ENCODE assay signal across 1 cellular context in genomic region chr16:29290631-29291247, GRCh38.
TF ChIP-seq lines count a peak whose summit lies in the region.

No MANE protein-coding gene starts in this region.

TF ChIP-seq in K562, 482 proteins besides CTCF, POLR2A, EP300 and RAD21 (continued from another document and continues in another):
- TF ChIP-seq FOXP1 (CRISPR knock-in tag; IDR thresholded peaks at IDR 0.05) = no peak; the same call in 1 of the 2 replicates
- TF ChIP-seq RB1 (IDR thresholded peaks at IDR 0.05; ENCODE audit: low read depth) = no peak; the same call in 1 of the 2 replicates
- TF ChIP-seq ZNF609 (CRISPR knock-in tag; IDR thresholded peaks at IDR 0.05; ENCODE audit: borderline replicate concordance) = no peak
- no peak for TF ChIP-seq ZBTB49 (CRISPR knock-in tag; IDR thresholded peaks at IDR 0.05; ENCODE audit: borderline replicate concordance)
- no peak for TF ChIP-seq ZNF695 (CRISPR knock-in tag; IDR thresholded peaks at IDR 0.05)
- no peak for TF ChIP-seq CGGBP1 (CRISPR knock-in tag; IDR thresholded peaks at IDR 0.05)
- no peak for TF ChIP-seq ETV6 (IDR thresholded peaks at IDR 0.05; ENCODE audit: borderline replicate concordance in 1 of 2, low read depth in 2 of 2, low read length in 1 of 2)
- TF ChIP-seq ETV6 (CRISPR knock-in tag; IDR thresholded peaks at IDR 0.05; ENCODE audit: borderline replicate concordance) = no peak
- TF ChIP-seq SMAD3 (CRISPR knock-in tag; conservative IDR thresholded peaks at IDR 0.05) = no peak
- TF ChIP-seq HES1 (IDR thresholded peaks at IDR 0.05; ENCODE audit: low read depth) = no peak
- no peak for TF ChIP-seq SRSF3 (IDR thresholded peaks at IDR 0.05; ENCODE audit: insufficient read depth, low read length)
- no peak for TF ChIP-seq KDM2B (CRISPR knock-in tag; IDR thresholded peaks at IDR 0.05)
- TF ChIP-seq HMG20A (CRISPR knock-in tag; conservative IDR thresholded peaks at IDR 0.05) = no peak
- no peak for TF ChIP-seq GTF3C2 (IDR thresholded peaks at IDR 0.05; ENCODE audit: borderline replicate concordance, extremely low read depth, insufficient read length)
- no peak for TF ChIP-seq SRSF1 (IDR thresholded peaks at IDR 0.05; ENCODE audit: low read depth, low read length)
- TF ChIP-seq ATF3 (IDR thresholded peaks at IDR 0.05) = peak; percentile 98
- peak; percentile 88 for TF ChIP-seq ATF3 (CRISPR knock-in tag; conservative IDR thresholded peaks at IDR 0.05)
- no peak for TF ChIP-seq CEBPZ (IDR thresholded peaks at IDR 0.05; ENCODE audit: borderline replicate concordance, low read depth, low read length)
- TF ChIP-seq SMARCC2 (IDR thresholded peaks at IDR 0.05; ENCODE audit: low read depth) = peak; percentile 63; the same call in 1 of the 2 replicates
- no peak for TF ChIP-seq ZNF707 (CRISPR knock-in tag; conservative IDR thresholded peaks at IDR 0.05)
- TF ChIP-seq SAFB2 (IDR thresholded peaks at IDR 0.05; ENCODE audit: borderline replicate concordance, low read depth, low read length, severe bottlenecking) = no peak
- no peak for TF ChIP-seq HOXB6 (CRISPR knock-in tag; IDR thresholded peaks at IDR 0.05; ENCODE audit: borderline replicate concordance)
- TF ChIP-seq BRD4 (IDR thresholded peaks at IDR 0.05) = no peak
- TF ChIP-seq NBN (IDR thresholded peaks at IDR 0.05; ENCODE audit: low read depth) = no peak; the same call in 1 of the 2 replicates
- TF ChIP-seq ZNF316 (IDR thresholded peaks at IDR 0.05) = no peak
- TF ChIP-seq TCF7 (IDR thresholded peaks at IDR 0.05; ENCODE audit: borderline replicate concordance) = no peak
- TF ChIP-seq ID3 (CRISPR knock-in tag; IDR thresholded peaks at IDR 0.05) = no peak
- TF ChIP-seq ID3 (tag; IDR thresholded peaks at IDR 0.05) = no peak
- TF ChIP-seq BHLHE40 (IDR thresholded peaks at IDR 0.05; ENCODE audit: low read length) = peak; percentile 94
- no peak for TF ChIP-seq ZNF232 (CRISPR knock-in tag; IDR thresholded peaks at IDR 0.05)
- TF ChIP-seq CBFA2T3 (IDR thresholded peaks at IDR 0.05) = peak; percentile 34; the same call in 1 of the 2 replicates
- TF ChIP-seq MYBL2 (IDR thresholded peaks at IDR 0.05; ENCODE audit: low read depth) = no peak
- no peak for TF ChIP-seq MYBL2 (CRISPR knock-in tag; IDR thresholded peaks at IDR 0.05; ENCODE audit: borderline replicate concordance)
